Comparison of ENCODE assay signal across 16 cellular contexts in the genomic region with DNA sequence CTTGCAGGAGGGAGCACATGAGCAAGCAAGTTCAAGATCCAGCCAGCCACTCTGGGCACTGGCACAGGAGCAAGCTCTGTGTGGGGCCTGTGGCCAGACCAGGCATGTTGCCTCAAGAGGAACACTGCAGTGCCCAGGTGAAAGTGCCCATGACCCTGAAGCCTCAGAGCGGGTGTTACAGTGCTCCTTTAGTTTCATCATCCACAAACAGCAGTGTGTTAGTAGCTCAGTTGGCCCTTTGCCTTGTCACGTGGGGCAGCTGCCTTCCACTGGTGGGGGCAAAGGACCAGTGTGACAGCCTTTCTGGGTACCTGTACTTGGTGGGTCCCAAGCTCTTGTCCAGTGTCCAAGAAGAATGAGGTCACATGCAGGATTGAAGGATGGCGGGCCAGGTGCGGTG. TPM values are rescaled to one million over a fixed set of nuclear protein-coding genes. Genes with fewer than 3 reads are reported as not detected.
DNase-seq lines count a peak whose midpoint lies in the region; ATAC-seq and TF ChIP-seq lines count a peak whose summit lies in the region.
"Had no signal": no experiment of that assay in that cellular context is flagged by ENCODE, and none has a peak within 500 bp of the region (broad histone marks: within the 10 kb centered on the region; RNA-seq: fewer than 3 reads in every experiment).

No MANE protein-coding gene starts in this region.

- POLR2A ChIA-PET in naive thymus-derived CD8-positive, alpha-beta T cell (lab: Charles Lee) = interaction anchor here (2.8 kb wide), 1 partner anchor 26 kb away, joined by 17 read pairs; a partner anchor contains a TSS

- H3K4me1 Mint-ChIP-seq in naive thymus-derived CD8-positive, alpha-beta T cell = peaks cover 10 to 32% (median 28%) of the 10 kb centered on the region in 4 donors
- H3K4me1 Mint-ChIP-seq in endothelial cell (ENCODE audit: unreplicated experiment) = peaks cover 12% of the 10 kb centered on the region

- peak overlapping the region in 6 of 10 donors; percentile 23 to 91 (median 59) for H3K27ac Mint-ChIP-seq in naive thymus-derived CD8-positive, alpha-beta T cell
- no peak overlapping the region for H3K27ac Mint-ChIP-seq in endothelial cell (ENCODE audit: unreplicated experiment)
- H3K27ac Mint-ChIP-seq: CD4-positive, CD25-positive, alpha-beta regulatory T cell; GM23338; HFFc6 had no signal

- peak; percentile 69 for ATAC-seq in left lobe of liver
- ATAC-seq in naive thymus-derived CD8-positive, alpha-beta T cell = no peak
- ATAC-seq: GM23338, HCT116 had no signal

- peak; percentile 96 for DNase-seq in left lobe of liver (ENCODE audit: low spot score)
- DNase-seq in naive thymus-derived CD8-positive, alpha-beta T cell = no peak
- no peak for DNase-seq in activated CD8-positive, alpha-beta memory T cell treated with anti-CD3 and anti-CD28 coated beads, Interleukin-2, amount 50 U/mL, for 48 hours
- no peak for DNase-seq in posterior cingulate gyrus
- DNase-seq in endothelial cell (ENCODE audit: low spot score) = no peak
- DNase-seq: ACHN; BE2C; C1 segment of cervical spinal cord; Caco-2; CD4-positive, CD25-positive, alpha-beta regulatory T cell; H7; HFFc6 had no signal

- peak overlapping the region in 4 of 10 donors; percentile 24 to 64 (median 46) for H3K4me3 Mint-ChIP-seq in naive thymus-derived CD8-positive, alpha-beta T cell
- no peak overlapping the region for H3K4me3 Mint-ChIP-seq in endothelial cell (ENCODE audit: unreplicated experiment)
- H3K4me3 Mint-ChIP-seq: GM23338, HFFc6 had no signal

- intact Hi-C loops in posterior cingulate gyrus (cut with DNase I) = no loop called here

- H3K27me3 Mint-ChIP-seq in naive thymus-derived CD8-positive, alpha-beta T cell = no peaks in the 10 kb centered on the region
- peaks cover 2% of the 10 kb centered on the region for H3K27me3 Mint-ChIP-seq in endothelial cell (ENCODE audit: unreplicated experiment)
- H3K27me3 Mint-ChIP-seq: CD4-positive, CD25-positive, alpha-beta regulatory T cell; IgD-negative memory B cell had no signal

- TF ChIP-seq CTCF in VCaP (conservative IDR thresholded peaks at IDR 0.05) = no peak
- no peak for TF ChIP-seq CTCF in endothelial cell (IDR thresholded peaks at IDR 0.05; ENCODE audit: unreplicated experiment)

- no peaks in the 10 kb centered on the region for H3K36me3 Mint-ChIP-seq in naive thymus-derived CD8-positive, alpha-beta T cell
- no peaks in the 10 kb centered on the region for H3K36me3 Mint-ChIP-seq in endothelial cell (ENCODE audit: low read depth, unreplicated experiment)
- H3K36me3 Mint-ChIP-seq: CD4-positive, CD25-positive, alpha-beta regulatory T cell had no signal

- peak overlapping the region; percentile 85 for H3K27ac ChIP-seq in VCaP

- no peaks in the 10 kb centered on the region for H3K9me3 Mint-ChIP-seq in naive thymus-derived CD8-positive, alpha-beta T cell
- H3K9me3 Mint-ChIP-seq in endothelial cell (ENCODE audit: unreplicated experiment) = no peaks in the 10 kb centered on the region
- H3K9me3 Mint-ChIP-seq: CD4-positive, CD25-positive, alpha-beta regulatory T cell; HFFc6; IgD-negative memory B cell had no signal

RNA-seq across cellular contexts. Expression of a gene that starts 3.0 kb away (rescaled TPM):
- 187 TPM for total RNA-seq in left lobe of liver
- total RNA-seq in naive thymus-derived CD8-positive, alpha-beta T cell = 10 to 100 TPM; 34.6 to 39.4 TPM
- 10 to 100 TPM; 56.0 to 84.4 (median 74.0) TPM for polyA plus RNA-seq in naive thymus-derived CD8-positive, alpha-beta T cell
- 134 TPM for total RNA-seq in endothelial cell (ENCODE audit: unreplicated experiment)

RNA-seq across cellular contexts. Expression of a gene that starts 26.4 kb away (rescaled TPM):
- total RNA-seq in left lobe of liver (92.2 TPM), endothelial cell (ENCODE audit: unreplicated experiment) (202 TPM)
- total RNA-seq in naive thymus-derived CD8-positive, alpha-beta T cell = 10 to 100 TPM; 57.0 to 64.5 TPM
- 10 to 100 TPM; 36.8 to 53.4 (median 40.1) TPM for polyA plus RNA-seq in naive thymus-derived CD8-positive, alpha-beta T cell

RNA-seq across cellular contexts. Expression of a gene that starts 58.7 kb away (rescaled TPM):
- total RNA-seq in left lobe of liver (0.53 TPM), endothelial cell (ENCODE audit: unreplicated experiment) (57.0 TPM)
- 1 to 10 TPM; 2.0 to 2.1 TPM for total RNA-seq in naive thymus-derived CD8-positive, alpha-beta T cell
- polyA plus RNA-seq in naive thymus-derived CD8-positive, alpha-beta T cell = 1 to 10 TPM; 1.0 to 2.1 (median 1.3) TPM

Comparison
In these comparisons a context has a peak if more than half of its experiments do, and no peak if none do; other contexts are left out.
1. RNA of a gene that starts 58.7 kb away (total RNA-seq): 57.0 TPM in endothelial cell (single experiment); 2.0 to 2.1 TPM in naive thymus-derived CD8-positive, alpha-beta T cell and 0.53 TPM in left lobe of liver (single experiment); every median in the first group is over 10 times any median in the second.